23 cellular contexts compared by ENCODE assay signal in genomic region chr5:61651202-61651601, GRCh38.
"Had no signal": no experiment of that assay in that cellular context is flagged by ENCODE, and none has a peak within 500 bp of the region (broad histone marks: within the 10 kb centered on the region; RNA-seq: fewer than 3 reads in every experiment).

No MANE protein-coding gene starts in this region.

- H3K4me3 ChIP-seq: esophagus muscularis mucosa, gastroesophageal sphincter, heart right ventricle had no signal

- H3K4me1 ChIP-seq: esophagus muscularis mucosa, gastroesophageal sphincter, heart right ventricle had no signal

- H3K27me3 ChIP-seq: brain microvascular endothelial cell, esophagus muscularis mucosa, gastroesophageal sphincter, heart right ventricle had no signal

- H3K27ac ChIP-seq: brain microvascular endothelial cell, esophagus muscularis mucosa, gastroesophageal sphincter, heart right ventricle had no signal

- H3K9me3 ChIP-seq: esophagus muscularis mucosa, gastroesophageal sphincter, heart right ventricle had no signal

- DNase-seq: activated CD4-positive, alpha-beta memory T cell treated with anti-CD3 and anti-CD28 coated beads for 36 hours; activated CD4-positive, alpha-beta T cell treated with anti-CD3 and anti-CD28 coated beads for 36 hours; activated CD4-positive, alpha-beta T cell treated with anti-CD3 and anti-CD28 coated beads, Interleukin-2, amount 10 ng/mL, durations not matched to agents 24 days and 14 days; activated CD4-positive, CD25-positive, alpha-beta regulatory T cell; activated CD4-positive, CD25-positive, alpha-beta regulatory T cell treated with anti-CD3 and anti-CD28 coated beads, Interleukin-2, amount 50 U/mL, for 72 hours; activated CD8-positive, alpha-beta memory T cell treated with anti-CD3 and anti-CD28 coated beads, Interleukin-2, amount 50 U/mL, for 48 hours; activated CD8-positive, alpha-beta T cell treated with anti-CD3 and anti-CD28 coated beads, Interleukin-2, amount 10 ng/mL, durations not matched to agents 7 days and 5 days; activated gamma-delta T cell; activated naive CD4-positive, alpha-beta T cell; activated naive CD4-positive, alpha-beta T cell treated with anti-CD3 and anti-CD28 coated beads, Interleukin-2, amount 10 ng/mL, durations not matched to agents 7 days and 5 days; activated naive CD8-positive, alpha-beta T cell treated with anti-CD3 and anti-CD28 coated beads, Interleukin-2, amount 10 ng/mL, durations not matched to agents 7 days and 5 days; activated T-cell treated with anti-CD3 and anti-CD28 coated beads for 4 hours; activated T-cell treated with anti-CD3 and anti-CD28 coated beads, Interleukin-2, amount 50 U/mL, for 24 hours; activated T-cell treated with anti-CD3 and anti-CD28 coated beads, Interleukin-2, amount 50 U/mL, for 72 hours; brain microvascular endothelial cell; cortex of kidney; effector CD8-positive, alpha-beta T cell; foreskin melanocyte; heart right ventricle; T-helper 2 cell had no signal

- ATAC-seq: activated CD4-positive, alpha-beta T cell treated with anti-CD3 and anti-CD28 coated beads for 36 hours; activated CD8-positive, alpha-beta T cell treated with anti-CD3 and anti-CD28 coated beads, Interleukin-2, amount 10 ng/mL, durations not matched to agents 7 days and 5 days; activated naive CD4-positive, alpha-beta T cell treated with anti-CD3 and anti-CD28 coated beads, Interleukin-2, amount 50 U/mL, for 72 hours; activated T-cell treated with anti-CD3 and anti-CD28 coated beads, Interleukin-2, amount 50 U/mL, for 72 hours; gastroesophageal sphincter; heart right ventricle had no signal

- H3K36me3 ChIP-seq: brain microvascular endothelial cell, esophagus muscularis mucosa, gastroesophageal sphincter, heart right ventricle had no signal
